In genomic region chr1:110212165-110213142, GRCh38 we compare ENCODE assay signal across 8 cellular contexts. TPM values are rescaled to one million over a fixed set of nuclear protein-coding genes. Genes with fewer than 3 reads are reported as not detected.
DNase-seq lines count a peak whose midpoint lies in the region; ATAC-seq and TF ChIP-seq lines count a peak whose summit lies in the region.

No MANE protein-coding gene starts in this region.

- H3K4me1 ChIP-seq in psoas muscle = no peaks in the 10 kb centered on the region

- H3K36me3 Mint-ChIP-seq in endothelial cell (ENCODE audit: low read depth, unreplicated experiment) = peaks cover 9% of the 10 kb centered on the region

- WGBS in psoas muscle, 3 donors = 45 to 52% (median 48%) methylated on average over 21 of the region's 21 CpGs

- no peak overlapping the region for H3K27ac Mint-ChIP-seq in endothelial cell (ENCODE audit: unreplicated experiment)

- H3K27ac ChIP-seq in psoas muscle = no peak overlapping the region

- H3K36me3 ChIP-seq in H7 (replicated peaks; ENCODE audit: control insufficient read depth, insufficient read depth, low read length) (no peaks in the 10 kb centered on the region), psoas muscle (ENCODE audit: insufficient read depth in 1 of 2, low read depth in 1 of 2) (no peaks in the 10 kb centered on the region)

- H3K27me3 ChIP-seq in H7 (ENCODE audit: control insufficient read depth, insufficient read depth, low read length) (peaks cover 34% of the 10 kb centered on the region), psoas muscle (ENCODE audit: insufficient read depth in 3 of 3, low read length in 2 of 3) (peaks cover 0 to 18% (median 3%) of the 10 kb centered on the region in 3 donors)

- peak overlapping the region; percentile 90 for H3K4me3 Mint-ChIP-seq in endothelial cell (ENCODE audit: unreplicated experiment)

- DNase-seq in H7 (peak; percentile 83), NCI-H748 treated with DMSO at 0.1 percent for 48 hours (lab: John Stamatoyannopoulos, UW) (peak; percentile 14), endothelial cell (ENCODE audit: low spot score) (no peak), psoas muscle (no peak), EL (no peak)

- H3K4me3 ChIP-seq in H7 (ENCODE audit: insufficient read depth, low read depth, low read length) = peak overlapping the region; percentile 70
- H3K4me3 ChIP-seq in psoas muscle = peak overlapping the region; percentile 72

- peaks cover 8% of the 10 kb centered on the region for H3K27me3 Mint-ChIP-seq in endothelial cell (ENCODE audit: unreplicated experiment)

- ATAC-seq in psoas muscle = no peak
- ATAC-seq in GM21367 (IDR thresholded peaks at IDR 0.05; ENCODE audit: unreplicated experiment) = no peak
- ATAC-seq in HG03457 (IDR thresholded peaks at IDR 0.05; ENCODE audit: unreplicated experiment) = no peak
- ATAC-seq in GM21515 (IDR thresholded peaks at IDR 0.05; ENCODE audit: unreplicated experiment) = no peak

- H3K4me1 Mint-ChIP-seq in endothelial cell (ENCODE audit: unreplicated experiment) = peaks cover 51% of the 10 kb centered on the region

- H3K9me3 ChIP-seq in psoas muscle = no peaks in the 10 kb centered on the region

- intact Hi-C loops in psoas muscle (cut with DNase I) = no loop called here

- TF ChIP-seq CTCF in endothelial cell (IDR thresholded peaks at IDR 0.05; ENCODE audit: unreplicated experiment) = no peak
- no peak for TF ChIP-seq CTCF in psoas muscle (IDR thresholded peaks at IDR 0.05)

- H3K9me3 Mint-ChIP-seq in endothelial cell (ENCODE audit: unreplicated experiment) = no peaks in the 10 kb centered on the region

RNA-seq across cellular contexts. Expression of gene KCNC4, which starts 2.3 kb away (rescaled TPM):
- total RNA-seq in H7 (2014; rRNA removed; shearing (Covaris generic)) = 3.3 and 8.6 TPM in 2 replicates
- 37.4 TPM for total RNA-seq in endothelial cell (ENCODE audit: unreplicated experiment)
- 10 to 100 TPM in 1 of 4 donors, 1 to 10 TPM in 3; 5.1 to 14.5 (median 5.9) TPM for total RNA-seq in psoas muscle
- 1 to 10 TPM; 2.4 to 9.2 (median 3.1) TPM for polyA plus RNA-seq in psoas muscle

Comparison
In these comparisons a context has a peak if more than half of its experiments do, and no peak if none do; other contexts are left out.
1. DNase-seq: peak in H7 (single experiment) and NCI-H748 treated with DMSO at 0.1 percent for 48 hours (single experiment); none in endothelial cell (single experiment), psoas muscle (0 of 2) and EL (single experiment).